In the genomic region with DNA sequence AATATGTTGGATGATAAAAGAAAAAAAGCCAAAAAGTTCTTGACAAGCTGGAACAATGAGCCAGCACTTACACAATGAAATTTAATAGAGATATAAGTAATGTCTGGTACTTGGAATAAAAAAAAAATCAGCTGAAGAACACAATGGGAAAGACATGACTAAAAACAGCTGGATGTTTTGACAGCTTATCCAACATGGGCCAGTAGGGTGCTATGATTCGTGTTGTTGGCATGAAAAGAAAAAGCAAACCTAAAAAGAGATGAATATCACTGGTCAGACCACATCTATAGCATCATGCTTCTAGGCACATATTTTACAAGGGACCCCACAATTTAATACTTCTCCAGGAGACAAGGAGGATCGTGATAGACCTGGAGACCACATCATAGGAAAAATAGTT, we compare ENCODE assay signal across 2 cellular contexts.
TF ChIP-seq lines count a peak whose summit lies in the region.

No MANE protein-coding gene starts in this region.

TF ChIP-seq in SK-N-SH, 30 proteins besides CTCF, POLR2A, EP300 and RAD21 (continued from another document):
- TF ChIP-seq JUND (IDR thresholded peaks at IDR 0.05) = peak; percentile 51
- TF ChIP-seq RXRA (IDR thresholded peaks at IDR 0.05; ENCODE audit: borderline replicate concordance, low read depth) = no peak
- no peak for TF ChIP-seq TAF1 (IDR thresholded peaks at IDR 0.05; ENCODE audit: borderline replicate concordance, low read depth, low read length)
- TF ChIP-seq SIN3A (IDR thresholded peaks at IDR 0.05; ENCODE audit: borderline replicate concordance, low read depth, low read length) = no peak
- TF ChIP-seq, protein P1, sequence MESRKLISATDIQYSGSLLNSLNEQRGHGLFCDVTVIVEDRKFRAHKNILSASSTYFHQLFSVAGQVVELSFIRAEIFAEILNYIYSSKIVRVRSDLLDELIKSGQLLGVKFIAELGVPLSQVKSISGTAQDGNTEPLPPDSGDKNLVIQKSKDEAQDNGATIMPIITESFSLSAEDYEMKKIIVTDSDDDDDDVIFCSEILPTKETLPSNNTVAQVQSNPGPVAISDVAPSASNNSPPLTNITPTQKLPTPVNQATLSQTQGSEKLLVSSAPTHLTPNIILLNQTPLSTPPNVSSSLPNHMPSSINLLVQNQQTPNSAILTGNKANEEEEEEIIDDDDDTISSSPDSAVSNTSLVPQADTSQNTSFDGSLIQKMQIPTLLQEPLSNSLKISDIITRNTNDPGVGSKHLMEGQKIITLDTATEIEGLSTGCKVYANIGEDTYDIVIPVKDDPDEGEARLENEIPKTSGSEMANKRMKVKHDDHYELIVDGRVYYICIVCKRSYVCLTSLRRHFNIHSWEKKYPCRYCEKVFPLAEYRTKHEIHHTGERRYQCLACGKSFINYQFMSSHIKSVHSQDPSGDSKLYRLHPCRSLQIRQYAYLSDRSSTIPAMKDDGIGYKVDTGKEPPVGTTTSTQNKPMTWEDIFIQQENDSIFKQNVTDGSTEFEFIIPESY (IDR thresholded peaks at IDR 0.05; ENCODE audit: borderline replicate concordance, low read depth) = no peak
- TF ChIP-seq POLR2AphosphoS5 (IDR thresholded peaks at IDR 0.05; ENCODE audit: low read depth, low read length) = no peak
- TF ChIP-seq YY1 (IDR thresholded peaks at IDR 0.05; ENCODE audit: low read depth) = no peak
- TF ChIP-seq TCF12 (IDR thresholded peaks at IDR 0.05) = peak; percentile 63
- TF ChIP-seq FOSL2 (IDR thresholded peaks at IDR 0.05; ENCODE audit: borderline replicate concordance, low read depth) = 0 out of 2 replicates have a peak, but pooled peaks have one; percentile 11
- no peak for TF ChIP-seq FOXM1 (IDR thresholded peaks at IDR 0.05; ENCODE audit: low read depth)
- no peak for TF ChIP-seq ELF1 (IDR thresholded peaks at IDR 0.05)
- no peak for TF ChIP-seq REST (IDR thresholded peaks at IDR 0.05; ENCODE audit: low read depth, low read length)
- no peak for TF ChIP-seq GATA2 (CRISPR knock-in tag; IDR thresholded peaks at IDR 0.05)
- no peak for TF ChIP-seq FOXJ3 (CRISPR knock-in tag; IDR thresholded peaks at IDR 0.05)
- TF ChIP-seq RCOR1 (IDR thresholded peaks at IDR 0.05; ENCODE audit: low read length) = no peak
- no peak for TF ChIP-seq SMC3 (IDR thresholded peaks at IDR 0.05; ENCODE audit: low read depth, low read length)

TF ChIP-seq in SK-N-SH treated with all-trans-retinoic acid at 6 μM for 48 hours, 23 proteins besides CTCF, POLR2A, EP300 and RAD21 (continued from another document):
- TF ChIP-seq PATZ1 (CRISPR knock-in tag; IDR thresholded peaks at IDR 0.05; ENCODE audit: borderline replicate concordance) (no peak), ZNF70 (CRISPR knock-in tag; IDR thresholded peaks at IDR 0.05) (no peak), ZFP30 (CRISPR knock-in tag; IDR thresholded peaks at IDR 0.05) (no peak), RARB (CRISPR knock-in tag; IDR thresholded peaks at IDR 0.05) (no peak), SNAI2 (CRISPR knock-in tag; IDR thresholded peaks at IDR 0.05) (no peak), ZNF565 (CRISPR knock-in tag; conservative IDR thresholded peaks at IDR 0.05; ENCODE audit: low read depth) (no peak), BACH2 (CRISPR knock-in tag; IDR thresholded peaks at IDR 0.05; ENCODE audit: borderline replicate concordance) (no peak)
